20 cellular contexts compared by ENCODE assay signal in the genomic region with DNA sequence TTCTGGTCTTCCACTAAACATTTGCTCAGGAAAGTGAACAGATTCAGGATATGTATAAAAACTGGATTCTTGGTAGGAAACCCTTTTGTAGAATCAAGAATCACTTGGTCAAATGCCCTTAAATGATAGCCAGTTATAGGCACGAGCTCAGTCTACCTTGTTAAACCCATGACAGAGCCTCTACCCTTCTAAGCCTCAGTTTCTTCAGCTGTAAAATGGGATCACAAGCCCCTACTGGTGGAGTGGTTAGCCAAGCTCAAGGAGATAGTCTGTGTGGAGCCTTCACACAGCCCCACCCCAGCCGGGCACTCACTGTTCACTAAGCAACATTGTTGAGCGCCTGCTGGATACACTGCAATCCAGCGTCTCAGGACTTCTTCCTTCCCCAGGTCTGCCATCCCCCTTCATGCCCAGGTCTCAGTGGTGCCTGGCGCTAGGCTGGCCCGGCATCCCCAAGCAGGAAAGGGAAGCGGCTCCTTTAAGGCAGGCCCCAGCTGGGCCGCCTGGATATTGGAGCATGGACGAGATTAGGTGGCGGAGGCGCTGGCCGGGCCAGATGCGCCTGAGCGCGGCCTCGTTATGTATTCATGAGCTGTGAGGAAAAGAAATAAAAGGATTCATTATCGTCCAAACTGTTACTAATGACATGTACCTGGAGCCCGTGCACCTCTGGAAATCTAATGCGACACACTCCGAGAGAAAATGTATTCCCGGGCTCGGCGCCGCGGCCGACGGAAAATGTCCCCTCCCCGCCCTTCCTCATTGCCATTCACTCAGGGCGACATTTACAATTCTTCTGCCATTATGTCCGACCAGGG.
DNase-seq lines count a peak whose midpoint lies in the region; ATAC-seq, FAIRE-seq and TF ChIP-seq lines count a peak whose summit lies in the region.
"Had no signal": no experiment of that assay in that cellular context is flagged by ENCODE, and none has a peak within 500 bp of the region (broad histone marks: within the 10 kb centered on the region; RNA-seq: fewer than 3 reads in every experiment).

No MANE protein-coding gene starts in this region.

- peaks cover 20% of the 10 kb centered on the region for H3K4me1 ChIP-seq in HUES48 (ENCODE audit: control insufficient read depth, insufficient read depth, low read length)
- H3K4me1 ChIP-seq in K562 (replicated peaks in 1 of 2; ENCODE audit: control insufficient read depth in 2 of 2, insufficient read depth in 2 of 2, low read length in 2 of 2) = peaks cover 0 to 9% of the 10 kb centered on the region in 2 experiments; a peak in 2 of 5 replicates
- H3K4me1 ChIP-seq in iPS-20b (ENCODE audit: insufficient read depth, low read length) = peaks cover 8% of the 10 kb centered on the region; the same call in 1 of the 2 replicates
- H3K4me1 ChIP-seq in psoas muscle = no peaks in the 10 kb centered on the region

- 24% methylated on average over 30 of the region's 30 CpGs for WGBS in K562 (ENCODE audit: insufficient coverage, low coverage, missing lambda C conversion rate)
- WGBS in psoas muscle, 3 donors = 15 to 65% (median 23%) methylated on average over 30 of the region's 30 CpGs

- H3K9me3 ChIP-seq in HUES48 (ENCODE audit: control insufficient read depth, insufficient read depth, low read length) = no peaks in the 10 kb centered on the region
- no peaks in the 10 kb centered on the region for H3K9me3 ChIP-seq in K562 (replicated peaks; ENCODE audit: control insufficient read depth, insufficient read depth, low read depth, low read length)
- H3K9me3 ChIP-seq in iPS-20b (ENCODE audit: insufficient read depth, low read depth, low read length) = no peaks in the 10 kb centered on the region
- no peaks in the 10 kb centered on the region for H3K9me3 ChIP-seq in psoas muscle

- peaks cover 9% of the 10 kb centered on the region for H4K20me1 ChIP-seq in K562 (replicated peaks; ENCODE audit: control insufficient read depth, insufficient read depth, low read length)

- no peak for DNase-seq in K562 (ENCODE audit: extremely low read depth in 1 of 4, low spot score in 3 of 4)
- no peak for DNase-seq in psoas muscle
- DNase-seq in activated CD4-positive, alpha-beta T cell treated with anti-CD3 and anti-CD28 coated beads, Interleukin-2, amount 10 ng/mL, durations not matched to agents 7 days and 5 days = no peak
- DNase-seq in stimulated activated naive CD4-positive, alpha-beta T cell (lab: John Stamatoyannopoulos, UW) = no peak
- DNase-seq: activated CD4-positive, alpha-beta T cell treated with anti-CD3 and anti-CD28 coated beads for 48 hours; activated CD8-positive, alpha-beta memory T cell treated with anti-CD3 and anti-CD28 coated beads, Interleukin-2, amount 10 ng/mL, durations not matched to agents 7 days and 5 days; DND-41; naive thymus-derived CD4-positive, alpha-beta T cell; NCI-H146; PC-3; stimulated activated CD4-positive, alpha-beta T cell treated with anti-CD3 and anti-CD28 coated beads, Interleukin-12 subunit alpha, Interleukin-12 subunit beta, amount 100 ng/mL, for 4 hours; T-helper 1 cell had no signal

- CTCF ChIA-PET in K562 (lab: Yijun Ruan, JAX; ENCODE audit: low intra/inter-chr PET ratio) = no interaction called here
- CTCF ChIA-PET in activated CD4-positive, alpha-beta T cell treated with anti-CD3 and anti-CD28 coated beads, Interleukin-2, amount 10 ng/mL, durations not matched to agents 7 days and 5 days (lab: Charles Lee) = no interaction called here

- no peaks in the 10 kb centered on the region for H3K4me1 Mint-ChIP-seq in activated CD4-positive, alpha-beta T cell treated with anti-CD3 and anti-CD28 coated beads, Interleukin-2, amount 10 ng/mL, durations not matched to agents 7 days and 5 days
- H3K4me1 Mint-ChIP-seq: activated CD8-positive, alpha-beta memory T cell treated with anti-CD3 and anti-CD28 coated beads, Interleukin-2, amount 10 ng/mL, durations not matched to agents 7 days and 5 days; naive thymus-derived CD4-positive, alpha-beta T cell had no signal

- no peak for TF ChIP-seq CTCF in K562 (IDR thresholded peaks at IDR 0.05 in 2 of 3, conservative IDR thresholded peaks at IDR 0.05 in 1 of 3; ENCODE audit: insufficient read depth in 2 of 3, low read depth in 1 of 3, low read length in 3 of 3)
- no peak for TF ChIP-seq CTCF in psoas muscle (IDR thresholded peaks at IDR 0.05)

- no peak overlapping the region for H3K27ac Mint-ChIP-seq in activated CD4-positive, alpha-beta T cell treated with anti-CD3 and anti-CD28 coated beads, Interleukin-2, amount 10 ng/mL, durations not matched to agents 7 days and 5 days
- H3K27ac Mint-ChIP-seq: activated CD8-positive, alpha-beta memory T cell treated with anti-CD3 and anti-CD28 coated beads, Interleukin-2, amount 10 ng/mL, durations not matched to agents 7 days and 5 days; activated naive CD8-positive, alpha-beta T cell; activated T-helper 1 cell treated with anti-CD3 and anti-CD28 coated beads, Interleukin-12 subunit alpha, Interleukin-12 subunit beta, Interleukin-2, Interleukin-4 antibody, amounts not matched to agents 30 ng/mL and 10 ng/mL and 1 ng/mL, durations not matched to agents 14 hours and 24 hours and 36 hours; naive thymus-derived CD4-positive, alpha-beta T cell had no signal

- intact Hi-C loops in K562 (cut with micrococcal nuclease) = no loop called here
- intact Hi-C loops in psoas muscle (cut with DNase I) = no loop called here

- peaks cover 33% of the 10 kb centered on the region for H3K27me3 Mint-ChIP-seq in activated CD4-positive, alpha-beta T cell treated with anti-CD3 and anti-CD28 coated beads, Interleukin-2, amount 10 ng/mL, durations not matched to agents 7 days and 5 days

- H3K79me2 ChIP-seq in K562 (ENCODE audit: control insufficient read depth, insufficient read depth, low read length) = no peaks in the 10 kb centered on the region

- TF ChIP-seq EP300 in K562 (IDR thresholded peaks at IDR 0.05; ENCODE audit: low read length) = no peak

- no peak overlapping the region for H3K9ac ChIP-seq in HUES48 (ENCODE audit: low read depth, low read length)
- no peak overlapping the region for H3K9ac ChIP-seq in K562 (ENCODE audit: insufficient read depth in 1 of 2, low read depth in 2 of 2, low read length in 2 of 2)
- peak overlapping the region; percentile 34; the same call in 1 of the 2 replicates for H3K9ac ChIP-seq in iPS-20b (ENCODE audit: low read depth, low read length)

- H3K27me3 ChIP-seq in HUES48 (ENCODE audit: control insufficient read depth, insufficient read depth, low read length) (peaks cover 16% of the 10 kb centered on the region), K562 (ENCODE audit: control insufficient read depth in 2 of 2, insufficient read depth in 2 of 2, low read length in 2 of 2) (peaks cover 53 to 57% of the 10 kb centered on the region in 2 experiments), iPS-20b (ENCODE audit: insufficient read depth, low read length) (peaks cover 36% of the 10 kb centered on the region; the same call in 1 of the 2 replicates), psoas muscle (ENCODE audit: insufficient read depth in 3 of 3, low read length in 2 of 3) (peaks cover 0 to 43% (median 0%) of the 10 kb centered on the region in 3 donors)

- ATAC-seq in K562 (peak; percentile 51; the same call in 1 of the 3 replicates), psoas muscle (peak in 1 of 4 donors; percentile 33), GM21723 (IDR thresholded peaks at IDR 0.05; ENCODE audit: unreplicated experiment) (no peak), HG02798 (IDR thresholded peaks at IDR 0.05; ENCODE audit: poor library complexity, unreplicated experiment) (no peak)
- ATAC-seq: activated CD8-positive, alpha-beta memory T cell treated with anti-CD3 and anti-CD28 coated beads, Interleukin-2, amount 10 ng/mL, durations not matched to agents 7 days and 5 days; naive thymus-derived CD4-positive, alpha-beta T cell; PC-3 had no signal

- TF ChIP-seq RAD21 in K562 (CRISPR knock-in tag; conservative IDR thresholded peaks at IDR 0.05 in 1 of 2, IDR thresholded peaks at IDR 0.05 in 1 of 2) = no peak

- no peak for TF ChIP-seq POLR2A in K562 (conservative IDR thresholded peaks at IDR 0.05)

- no peaks in the 10 kb centered on the region for H3K9me1 ChIP-seq in K562 (ENCODE audit: control insufficient read depth, insufficient read depth, low read length)

- no peak overlapping the region for H3K4me3 Mint-ChIP-seq in activated CD4-positive, alpha-beta T cell treated with anti-CD3 and anti-CD28 coated beads, Interleukin-2, amount 10 ng/mL, durations not matched to agents 7 days and 5 days
- H3K4me3 Mint-ChIP-seq: activated CD8-positive, alpha-beta memory T cell treated with anti-CD3 and anti-CD28 coated beads, Interleukin-2, amount 10 ng/mL, durations not matched to agents 7 days and 5 days; activated naive CD8-positive, alpha-beta T cell; activated T-helper 1 cell treated with anti-CD3 and anti-CD28 coated beads, Interleukin-12 subunit alpha, Interleukin-12 subunit beta, Interleukin-2, Interleukin-4 antibody, amounts not matched to agents 30 ng/mL and 10 ng/mL and 1 ng/mL, durations not matched to agents 14 hours and 24 hours and 36 hours; naive thymus-derived CD4-positive, alpha-beta T cell had no signal

- no peaks in the 10 kb centered on the region for H3K36me3 Mint-ChIP-seq in activated CD4-positive, alpha-beta T cell treated with anti-CD3 and anti-CD28 coated beads, Interleukin-2, amount 10 ng/mL, durations not matched to agents 7 days and 5 days (ENCODE audit: low read depth)
- H3K36me3 Mint-ChIP-seq: activated CD8-positive, alpha-beta memory T cell treated with anti-CD3 and anti-CD28 coated beads, Interleukin-2, amount 10 ng/mL, durations not matched to agents 7 days and 5 days; activated naive CD8-positive, alpha-beta T cell; naive thymus-derived CD4-positive, alpha-beta T cell had no signal

- H3K36me3 ChIP-seq in HUES48 (ENCODE audit: control insufficient read depth, insufficient read depth, low read length) = no peaks in the 10 kb centered on the region
- H3K36me3 ChIP-seq in K562 (ENCODE audit: control insufficient read depth, insufficient read depth, low read length) = no peaks in the 10 kb centered on the region
- no peaks in the 10 kb centered on the region for H3K36me3 ChIP-seq in iPS-20b (ENCODE audit: insufficient read depth, low read depth, low read length)
- no peaks in the 10 kb centered on the region for H3K36me3 ChIP-seq in psoas muscle (ENCODE audit: insufficient read depth in 1 of 2, low read depth in 1 of 2)

- peak overlapping the region; percentile 62 for H3K4me3 ChIP-seq in HUES48 (ENCODE audit: low read depth, low read length)
- H3K4me3 ChIP-seq in K562 = no peak overlapping the region
- H3K4me3 ChIP-seq in iPS-20b (ENCODE audit: low read length) = peak overlapping the region; percentile 72
- H3K4me3 ChIP-seq in psoas muscle = peak overlapping the region; percentile 4

- no peak for FAIRE-seq in K562 (lab: Jason Lieb, UNC)
- FAIRE-seq: colon, urothelium cell line had no signal

- H2AFZ ChIP-seq in K562 (ENCODE audit: low read depth, low read length) = no peak overlapping the region

- POLR2A ChIA-PET in K562 (lab: Yijun Ruan, JAX) = interaction anchor here (0.5 to 1.0 kb wide), 3 partner anchors 40 to 1092 kb away, joined by 3 read pairs; no protein-coding TSS in a partner anchor
- POLR2A ChIA-PET in activated CD4-positive, alpha-beta T cell treated with anti-CD3 and anti-CD28 coated beads, Interleukin-2, amount 10 ng/mL, durations not matched to agents 7 days and 5 days (lab: Charles Lee) = no interaction called here

- H3K27ac ChIP-seq in HUES48 (ENCODE audit: low read depth, low read length) = no peak overlapping the region
- H3K27ac ChIP-seq in K562 (ENCODE audit: extremely low read depth, low read depth, low read length) = no peak overlapping the region
- H3K27ac ChIP-seq in iPS-20b (ENCODE audit: low read length) = no peak overlapping the region
- H3K27ac ChIP-seq in psoas muscle = no peak overlapping the region

- H3K9me3 Mint-ChIP-seq in activated CD4-positive, alpha-beta T cell treated with anti-CD3 and anti-CD28 coated beads, Interleukin-2, amount 10 ng/mL, durations not matched to agents 7 days and 5 days = no peaks in the 10 kb centered on the region
- H3K9me3 Mint-ChIP-seq: activated T-helper 1 cell treated with anti-CD3 and anti-CD28 coated beads, Interleukin-12 subunit alpha, Interleukin-12 subunit beta, Interleukin-2, Interleukin-4 antibody, amounts not matched to agents 30 ng/mL and 10 ng/mL and 1 ng/mL, durations not matched to agents 14 hours and 24 hours and 36 hours had no signal

- no TSS peak for BruUV-seq in K562 (replicated peaks; lab: Mats Ljungman, UMichigan)

- no peak overlapping the region for H3K4me2 ChIP-seq in K562 (ENCODE audit: insufficient read depth, low read length)

- in situ Hi-C loops in K562 (cut with MboI) = no loop called here
